In genomic region chr2:54724150-54724559, GRCh38 we compare ENCODE assay signal across 8 cellular contexts. TPM values are rescaled to one million over a fixed set of nuclear protein-coding genes. Genes with fewer than 3 reads are reported as not detected.
A peak's percentile ranks its signal among the peaks of the same experiment; 100 is the strongest.
DNase-seq lines count a peak whose midpoint lies in the region; ATAC-seq, FAIRE-seq and TF ChIP-seq lines count a peak whose summit lies in the region.

No MANE protein-coding gene starts in this region.

- POLR2A ChIA-PET in activated CD4-positive, alpha-beta T cell treated with anti-CD3 and anti-CD28 coated beads, Interleukin-2, amount 10 ng/mL, durations not matched to agents 7 days and 5 days (lab: Charles Lee): no interaction called here
- POLR2A ChIA-PET in HepG2 (lab: Yijun Ruan, JAX): no interaction called here

- peaks cover 50% of the 10 kb centered on the region for H3K4me1 ChIP-seq in HepG2 (ENCODE audit: insufficient read depth, low read length)
- H3K4me1 ChIP-seq in thyroid gland: peaks cover 0 to 11% of the 10 kb centered on the region in 2 donors

- TF ChIP-seq CTCF in HepG2 (CRISPR knock-in tag; IDR thresholded peaks at IDR 0.05) (no peak), thyroid gland (IDR thresholded peaks at IDR 0.05) (no peak)

- FAIRE-seq in HepG2 (lab: Jason Lieb, UNC): no peak

- H3K4me3 ChIP-seq in HepG2 (replicated peaks in 1 of 3; ENCODE audit: insufficient read depth in 1 of 3, low read depth in 2 of 3, low read length in 3 of 3) (peak overlapping the region; percentile 77 to 85 (median 84)), thyroid gland (replicated peaks in 1 of 3) (peak overlapping the region; percentile 38 to 64 (median 60))

- peak overlapping the region; percentile 92 for H2AFZ ChIP-seq in HepG2 (ENCODE audit: low read length)

- no peak for TF ChIP-seq EP300 in HepG2 (IDR thresholded peaks at IDR 0.05; ENCODE audit: low read depth in 2 of 2, low read length in 2 of 2)
- TF ChIP-seq EP300 in HepG2 (CRISPR knock-in tag; IDR thresholded peaks at IDR 0.05; ENCODE audit: borderline replicate concordance): no peak

- H3K27me3 ChIP-seq in HepG2 (ENCODE audit: control insufficient read depth in 1 of 2, insufficient read depth in 2 of 2, low read length in 2 of 2): no peaks in the 10 kb centered on the region; a peak in 1 of 5 replicates
- H3K27me3 ChIP-seq in thyroid gland: no peaks in the 10 kb centered on the region

- H3K36me3 ChIP-seq in HepG2 (replicated peaks in 1 of 2; ENCODE audit: control insufficient read depth in 1 of 2, insufficient read depth in 2 of 2, low read length in 2 of 2) (no peaks in the 10 kb centered on the region), thyroid gland (no peaks in the 10 kb centered on the region)

- H3K4me1 Mint-ChIP-seq in activated CD4-positive, alpha-beta T cell treated with anti-CD3 and anti-CD28 coated beads, Interleukin-2, amount 10 ng/mL, durations not matched to agents 7 days and 5 days: peaks cover 18% of the 10 kb centered on the region

- H3K36me3 Mint-ChIP-seq in activated CD4-positive, alpha-beta T cell treated with anti-CD3 and anti-CD28 coated beads, Interleukin-2, amount 10 ng/mL, durations not matched to agents 7 days and 5 days (ENCODE audit: low read depth): no peaks in the 10 kb centered on the region
- H3K36me3 Mint-ChIP-seq in activated naive CD4-positive, alpha-beta T cell treated with anti-CD3 and anti-CD28 coated beads, Interleukin-2, amount 50 U/mL, for 72 hours: peaks cover 5 to 15% of the 10 kb centered on the region in 2 donors

- H4K20me1 ChIP-seq in HepG2 (ENCODE audit: insufficient read depth, low read length): no peaks in the 10 kb centered on the region; the same call in 1 of the 2 replicates

- H3K27ac ChIP-seq in HepG2 (ENCODE audit: extremely low read length, insufficient read depth, low read length): peak overlapping the region; percentile 55
- H3K27ac ChIP-seq in thyroid gland: no peak overlapping the region

- no peaks in the 10 kb centered on the region for H3K9me3 Mint-ChIP-seq in activated CD4-positive, alpha-beta T cell treated with anti-CD3 and anti-CD28 coated beads, Interleukin-2, amount 10 ng/mL, durations not matched to agents 7 days and 5 days
- H3K9me3 Mint-ChIP-seq in activated naive CD4-positive, alpha-beta T cell treated with anti-CD3 and anti-CD28 coated beads, Interleukin-2, amount 50 U/mL, for 72 hours: no peaks in the 10 kb centered on the region

- peak overlapping the region; percentile 91 for H3K4me3 Mint-ChIP-seq in activated CD4-positive, alpha-beta T cell treated with anti-CD3 and anti-CD28 coated beads, Interleukin-2, amount 10 ng/mL, durations not matched to agents 7 days and 5 days

- no peaks in the 10 kb centered on the region for H3K9me3 ChIP-seq in HepG2 (ENCODE audit: low read length)
- no peaks in the 10 kb centered on the region for H3K9me3 ChIP-seq in thyroid gland

- in situ Hi-C loops in HepG2 (cut with HindIII; ENCODE audit: extremely low pct_ligation_motif_present, low pct_unique_long_range_greater_than_20kb): no loop called here

- TF ChIP-seq RAD21 in HepG2 (CRISPR knock-in tag; IDR thresholded peaks at IDR 0.05): no peak

- no peaks in the 10 kb centered on the region for H3K79me2 ChIP-seq in HepG2 (ENCODE audit: insufficient read depth, low read length)

- DNase-seq in activated CD4-positive, alpha-beta T cell treated with anti-CD3 and anti-CD28 coated beads, Interleukin-2, amount 10 ng/mL, durations not matched to agents 7 days and 5 days: no peak
- no peak for DNase-seq in activated CD4-positive, alpha-beta T cell treated with anti-CD3 and anti-CD28 coated beads for 1 hour
- DNase-seq in activated naive CD4-positive, alpha-beta T cell treated with anti-CD3 and anti-CD28 coated beads, Interleukin-2, amount 50 U/mL, for 72 hours (ENCODE audit: low spot score in 2 of 2): no peak
- DNase-seq in HepG2 (ENCODE audit: low spot score) (no peak), thyroid gland (no peak), NK-92 (lab: John Stamatoyannopoulos, UW; ENCODE audit: unreplicated experiment) (no peak), NCI-H2196 treated with DMSO at 0.1 percent for 48 hours (lab: John Stamatoyannopoulos, UW; ENCODE audit: unreplicated experiment) (no peak)

- no peak for TF ChIP-seq POLR2A in HepG2 (IDR thresholded peaks at IDR 0.05; ENCODE audit: insufficient read depth in 1 of 2, low read depth in 2 of 2, low read length in 2 of 2)
- TF ChIP-seq POLR2A in thyroid gland (IDR thresholded peaks at IDR 0.05): no peak

- H3K9ac ChIP-seq in HepG2 (ENCODE audit: insufficient read depth, low read depth, low read length): peak overlapping the region; percentile 78

- intact Hi-C loops in HepG2 (cut with micrococcal nuclease; ENCODE audit: unreplicated experiment): no loop called here
- intact Hi-C loops in thyroid gland (cut with DNase I): no loop called here

- peak overlapping the region; percentile 100 for H3K4me2 ChIP-seq in HepG2 (ENCODE audit: low read depth, low read length)

- CTCF ChIA-PET in activated CD4-positive, alpha-beta T cell treated with anti-CD3 and anti-CD28 coated beads, Interleukin-2, amount 10 ng/mL, durations not matched to agents 7 days and 5 days (lab: Charles Lee): interaction anchor here (0.7 to 1.1 kb wide), 3 partner anchors 18 to 490 kb away, joined by 3 read pairs; no protein-coding TSS in a partner anchor
- CTCF ChIA-PET in HepG2 (lab: Yijun Ruan, JAX; ENCODE audit: low intra/inter-chr PET ratio, low total read pairs): no interaction called here

- WGBS in HepG2 (ENCODE audit: low lambda C conversion rate): 2% methylated on average over 12 of the region's 12 CpGs
- WGBS in thyroid gland, 2 donors: 0 to 1% methylated on average over 12 of the region's 12 CpGs

- peaks cover 66% of the 10 kb centered on the region for H3K27me3 Mint-ChIP-seq in activated CD4-positive, alpha-beta T cell treated with anti-CD3 and anti-CD28 coated beads, Interleukin-2, amount 10 ng/mL, durations not matched to agents 7 days and 5 days

- peak overlapping the region; percentile 80 for H3K27ac Mint-ChIP-seq in activated CD4-positive, alpha-beta T cell treated with anti-CD3 and anti-CD28 coated beads, Interleukin-2, amount 10 ng/mL, durations not matched to agents 7 days and 5 days
- peak overlapping the region; percentile 52 to 76 for H3K27ac Mint-ChIP-seq in activated naive CD4-positive, alpha-beta T cell treated with anti-CD3 and anti-CD28 coated beads, Interleukin-2, amount 50 U/mL, for 72 hours

- no peak for ATAC-seq in activated naive CD4-positive, alpha-beta T cell treated with anti-CD3 and anti-CD28 coated beads, Interleukin-2, amount 50 U/mL, for 72 hours
- no peak for ATAC-seq in HepG2
- no peak for ATAC-seq in GM18858 (IDR thresholded peaks at IDR 0.05; ENCODE audit: unreplicated experiment)

- BruUV-seq in HepG2 (replicated peaks; lab: Mats Ljungman, UMichigan): no TSS peak

TF ChIP-seq in HepG2, 621 proteins besides CTCF, POLR2A, EP300 and RAD21 (continues in another document):
- TF ChIP-seq ZBTB42 (CRISPR knock-in tag; IDR thresholded peaks at IDR 0.05) (peak; percentile 13; the same call in 1 of the 2 replicates), MTF2 (CRISPR knock-in tag; IDR thresholded peaks at IDR 0.05; ENCODE audit: borderline replicate concordance) (peak; percentile 80; the same call in 1 of the 2 replicates), ZNF780A (CRISPR knock-in tag; IDR thresholded peaks at IDR 0.05) (0 out of 2 replicates have a peak, but pooled peaks have one; percentile 1), CSRNP1 (CRISPR knock-in tag; IDR thresholded peaks at IDR 0.05) (0 out of 2 replicates have a peak, but pooled peaks have one; percentile 4), IRX3 (CRISPR knock-in tag; IDR thresholded peaks at IDR 0.05; ENCODE audit: borderline replicate concordance, low read depth) (0 out of 2 replicates have a peak, but pooled peaks have one; percentile 6)

RNA-seq across cellular contexts. Expression of gene EML6, which starts 0.7 kb away (rescaled TPM):
- total RNA-seq in activated CD4-positive, alpha-beta T cell treated with anti-CD3 and anti-CD28 coated beads, Interleukin-2, amount 10 ng/mL, durations not matched to agents 7 days and 5 days: 1 to 10 TPM in 1 of 2 experiments, under 1 TPM in 1; 0.96 to 1.2 TPM
- 1 to 10 TPM in 1 of 2 donors, under 1 TPM in 1; 0.30 to 2.4 TPM for total RNA-seq in activated naive CD4-positive, alpha-beta T cell treated with anti-CD3 and anti-CD28 coated beads, Interleukin-2, amount 50 U/mL, for 72 hours
- total RNA-seq in HepG2 (2016; rRNA removed; fragmentation: Illumina TruSeq; extraction: Trizol) (19.9 and 32.4 TPM in 2 replicates), thyroid gland (10 to 100 TPM in 3 of 4 donors, 1 to 10 TPM in 1; 5.6 to 24.8 (median 20.3) TPM)
- 8.7 and 8.9 TPM in 2 replicates for total RNA-seq in HepG2 (2016; cell fraction: cytosol; rRNA removed; fragmentation: Illumina TruSeq; extraction: Trizol; ENCODE audit: low read depth)
- 21.5 and 29.8 TPM in 2 replicates for total RNA-seq in HepG2 (2016; cell fraction: insoluble cytoplasmic fraction; rRNA removed; fragmentation: Illumina TruSeq; extraction: Trizol)
- total RNA-seq in HepG2 (2016; cell fraction: membrane; rRNA removed; fragmentation: Illumina TruSeq; extraction: Trizol): 8.7 and 9.4 TPM in 2 replicates
- 55.5 and 58.9 TPM in 2 replicates for total RNA-seq in HepG2 (2016; cell fraction: nucleus; rRNA removed; fragmentation: Illumina TruSeq; extraction: Trizol)
- 17.2 and 28.5 TPM in 2 replicates for polyA plus RNA-seq in HepG2 (2011; rRNA removed)
- 6.9 and 8.2 TPM in 2 replicates for polyA plus RNA-seq in HepG2 (2011; cell fraction: cytosol; rRNA removed)
- 112 TPM in 2 replicates for polyA plus RNA-seq in HepG2 (2011; cell fraction: nucleus; rRNA removed)
- polyA plus RNA-seq in HepG2 (2012): 5.4 and 8.8 TPM in 2 replicates
- polyA plus RNA-seq in HepG2 (2016; cell fraction: cytosol; fragmentation: Illumina TruSeq; extraction: Trizol; ENCODE audit: low read depth): 1.9 and 2.7 TPM in 2 replicates
- 13.1 and 14.9 TPM in 2 replicates for polyA plus RNA-seq in HepG2 (2016; cell fraction: insoluble cytoplasmic fraction; fragmentation: Illumina TruSeq; extraction: Trizol; ENCODE audit: low read depth)
- 2.9 and 3.6 TPM in 2 replicates for polyA plus RNA-seq in HepG2 (2016; cell fraction: membrane; fragmentation: Illumina TruSeq; extraction: Trizol; ENCODE audit: low read depth)
- 110 and 115 TPM in 2 replicates for polyA plus RNA-seq in HepG2 (2016; cell fraction: nucleus; fragmentation: Illumina TruSeq; extraction: Trizol; ENCODE audit: insufficient read depth, low read depth)
- polyA minus RNA-seq in HepG2 (2011; rRNA and poly(A)+ RNA removed; ENCODE audit: low replicate concordance): 15.8 and 16.9 TPM in 2 replicates
- 3.3 and 5.4 TPM in 2 replicates for polyA minus RNA-seq in HepG2 (2011; cell fraction: cytosol; rRNA and poly(A)+ RNA removed)
- polyA minus RNA-seq in HepG2 (2011; cell fraction: nucleus; rRNA and poly(A)+ RNA removed): 26.1 and 28.0 TPM in 2 replicates
